ENCODE assay signal across 9 cellular contexts in the genomic region with DNA sequence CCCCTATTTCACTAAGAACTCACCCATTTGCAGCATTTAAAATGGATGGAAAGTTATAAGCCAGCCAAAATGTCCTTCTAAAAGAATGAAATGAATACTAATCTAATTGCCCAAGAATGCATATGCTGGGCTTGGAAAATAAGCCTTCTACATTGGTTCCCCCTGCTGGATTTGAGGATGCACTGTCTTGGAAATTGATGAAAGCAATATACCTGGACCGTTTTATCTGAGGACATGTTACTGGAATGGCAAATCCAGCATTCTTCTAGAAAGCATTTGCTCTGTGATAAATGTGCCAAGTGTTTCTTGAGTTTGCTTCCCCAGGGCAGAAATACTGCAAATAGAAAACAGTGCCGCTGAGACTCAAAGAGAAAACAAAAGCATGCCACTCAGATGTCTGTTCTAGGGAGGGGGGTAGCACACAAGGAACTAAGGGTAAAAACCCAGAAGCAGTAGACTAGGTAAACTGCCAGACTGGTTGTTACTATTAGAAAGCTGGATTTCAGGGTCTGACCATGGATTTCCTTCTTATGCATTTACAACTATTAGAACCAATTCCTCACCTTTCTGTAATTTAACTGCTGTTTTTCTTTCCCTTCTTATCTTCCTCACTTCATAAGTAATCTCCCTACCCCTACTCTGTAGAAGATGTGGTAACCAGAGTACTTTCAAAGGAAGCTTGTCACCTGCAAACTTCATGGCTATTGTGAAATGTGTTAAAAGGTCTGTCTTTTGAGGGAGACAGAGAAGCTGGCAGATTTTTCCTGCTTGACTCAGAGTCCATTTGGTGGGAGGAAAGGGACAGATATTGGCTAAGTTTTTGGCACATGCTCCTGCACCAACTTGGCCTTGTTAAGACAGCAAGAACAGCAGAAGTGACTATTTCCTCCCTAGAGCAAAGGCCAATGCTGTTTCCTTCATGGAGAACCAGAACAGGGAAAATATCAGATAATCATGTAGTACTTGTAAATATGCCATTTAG.
DNase-seq lines count a peak whose midpoint lies in the region; ATAC-seq and TF ChIP-seq lines count a peak whose summit lies in the region.
"Had no signal": no experiment of that assay in that cellular context is flagged by ENCODE, and none has a peak within 500 bp of the region (broad histone marks: within the 10 kb centered on the region; RNA-seq: fewer than 3 reads in every experiment).

No MANE protein-coding gene starts in this region.

- H3K36me3 Mint-ChIP-seq in effector memory CD8-positive, alpha-beta T cell (ENCODE audit: insufficient read depth): no peaks in the 10 kb centered on the region

- no peak overlapping the region for H3K27ac Mint-ChIP-seq in effector memory CD8-positive, alpha-beta T cell

- peak; percentile 83 to 86 for TF ChIP-seq RAD21 in liver (IDR thresholded peaks at IDR 0.05)

- DNase-seq in EL (peak; percentile 12), NCI-H1105 (lab: John Stamatoyannopoulos, UW) (peak; percentile 40), astrocyte of the hippocampus (ENCODE audit: low read depth, low spot score) (peak; percentile 79)
- DNase-seq in effector memory CD8-positive, alpha-beta T cell: no peak
- DNase-seq in stimulated activated CD4-positive, alpha-beta T cell treated with anti-CD3 and anti-CD28 coated beads, Interleukin-4, amount 100 ng/mL, for 1 hour: no peak

- H3K4me3 ChIP-seq in liver (ENCODE audit: low read depth in 1 of 3, low read length in 3 of 3): no peak overlapping the region

- peak; percentile 63 for TF ChIP-seq CTCF in liver (IDR thresholded peaks at IDR 0.05; ENCODE audit: low read depth, low read length, missing input control)

- whole genome bisulfite sequencing in liver: 6% methylated on average over 2 of the region's 2 CpGs

- H3K9me3 ChIP-seq in liver (ENCODE audit: control insufficient read depth in 4 of 4, low read length in 3 of 4): no peaks in the 10 kb centered on the region

- H3K9me3 Mint-ChIP-seq in effector memory CD8-positive, alpha-beta T cell: peaks cover 6 to 20% of the 10 kb centered on the region in 2 donors

- H3K27me3 ChIP-seq in liver (ENCODE audit: control insufficient read depth in 4 of 4, insufficient read depth in 4 of 4, low read length in 3 of 4): peaks cover 0 to 3% (median 0%) of the 10 kb centered on the region in 4 donors

- no peak overlapping the region for H3K4me3 Mint-ChIP-seq in effector memory CD8-positive, alpha-beta T cell

- no peak for ATAC-seq in GM18861 (IDR thresholded peaks at IDR 0.05; ENCODE audit: unreplicated experiment)
- ATAC-seq in effector memory CD8-positive, alpha-beta T cell (replicated peaks): no peak
- ATAC-seq in HG03139 (IDR thresholded peaks at IDR 0.05; ENCODE audit: unreplicated experiment): no peak

- no peaks in the 10 kb centered on the region for H3K27me3 Mint-ChIP-seq in effector memory CD8-positive, alpha-beta T cell

- H3K9ac ChIP-seq in liver (ENCODE audit: low read depth in 1 of 2, low read length in 2 of 2): no peak overlapping the region
- H3K9ac ChIP-seq: KMS-11 had no signal

- no peaks in the 10 kb centered on the region for H3K4me1 Mint-ChIP-seq in effector memory CD8-positive, alpha-beta T cell (ENCODE audit: low read depth in 2 of 2)

- H3K27ac ChIP-seq in liver (ENCODE audit: low read depth in 1 of 2, low read length in 2 of 2): no peak overlapping the region
- H3K27ac ChIP-seq: KMS-11 had no signal

- no peaks in the 10 kb centered on the region for H3K4me1 ChIP-seq in liver (ENCODE audit: control insufficient read depth in 4 of 4, insufficient read depth in 4 of 4, low read length in 3 of 4)

- H3K36me3 ChIP-seq in liver (ENCODE audit: control insufficient read depth in 4 of 4, insufficient read depth in 3 of 4, low read depth in 1 of 4, low read length in 3 of 4): no peaks in the 10 kb centered on the region

TF ChIP-seq in liver, 16 proteins besides CTCF, POLR2A, EP300 and RAD21:
- TF ChIP-seq EGR1 (IDR thresholded peaks at IDR 0.05; ENCODE audit: low read depth in 2 of 2): no peak
- TF ChIP-seq NR2F2 (IDR thresholded peaks at IDR 0.05): peak; percentile 51

Comparison
In these comparisons a context has a peak if more than half of its experiments do, and no peak if none do; other contexts are left out.
1. DNase-seq: peak in EL (single experiment), NCI-H1105 (single experiment) and astrocyte of the hippocampus (single experiment); none in effector memory CD8-positive, alpha-beta T cell (0 of 3) and stimulated activated CD4-positive, alpha-beta T cell treated with anti-CD3 and anti-CD28 coated beads, Interleukin-4, amount 100 ng/mL, for 1 hour (single experiment).